ENCODE assay signal across 7 cellular contexts in genomic region chr18:32552421-32553030, GRCh38.
DNase-seq lines count a peak whose midpoint lies in the region; TF ChIP-seq lines count a peak whose summit lies in the region.

No MANE protein-coding gene starts in this region.

- H3F3A ChIP-seq in SU-DHL-6 (ENCODE audit: insufficient read depth): no peaks in the 10 kb centered on the region

- H3K9me2 ChIP-seq in SU-DHL-6 (replicated peaks; ENCODE audit: insufficient read depth, low read length): no peaks in the 10 kb centered on the region

- H3K9me3 ChIP-seq in SU-DHL-6 (ENCODE audit: insufficient read depth, low read length): no peaks in the 10 kb centered on the region

- no peaks in the 10 kb centered on the region for H3K79me2 ChIP-seq in SU-DHL-6 (ENCODE audit: insufficient read depth, low read length)

- no peak overlapping the region for H3K4me2 ChIP-seq in SU-DHL-6 (ENCODE audit: low read depth, low read length, poor library complexity, severe bottlenecking)

- H3K4me3 ChIP-seq in HFF-Myc (replicated peaks; ENCODE audit: low read depth, low read length): no peak overlapping the region
- no peak overlapping the region for H3K4me3 ChIP-seq in SU-DHL-6 (ENCODE audit: insufficient read depth, low read length, poor library complexity, severe bottlenecking)

- TF ChIP-seq CTCF in GM13976 (IDR thresholded peaks at IDR 0.05; ENCODE audit: borderline replicate concordance, control extremely low read depth, extremely low read depth, insufficient read depth, missing control alignments) (peak; percentile 65), HFF-Myc (IDR thresholded peaks at IDR 0.05; ENCODE audit: low read depth, low read length, missing control alignments) (peak; percentile 60), SU-DHL-6 (IDR thresholded peaks at IDR 0.05; ENCODE audit: insufficient read depth, low read length, poor library complexity, severe bottlenecking) (peak; percentile 72)

- H2AFZ ChIP-seq in SU-DHL-6 (ENCODE audit: low read depth, low read length, severe bottlenecking): no peak overlapping the region

- in situ Hi-C loops in GM13976 (cut with MboI; ENCODE audit: low sequenced_read_pairs, unreplicated experiment): loop anchor here (10.0 kb wide), 1 partner anchor 388 kb away; no protein-coding TSS in a partner anchor

- no peak overlapping the region for H3K27ac ChIP-seq in SU-DHL-6 (ENCODE audit: low read depth, low read length)

- H3K9ac ChIP-seq in SU-DHL-6 (ENCODE audit: low read length): no peak overlapping the region

- DNase-seq in GM13976 (ENCODE audit: low spot score) (peak; percentile 78), HFF-Myc (ENCODE audit: extremely low read depth, low read depth) (peak; percentile 24), MV-4-11 (lab: John Stamatoyannopoulos, UW) (peak; percentile 30), amniotic epithelial cell (ENCODE audit: low read depth) (peak; percentile 68), hippocampal formation (lab: John Stamatoyannopoulos, UW) (peak; percentile 22 to 32)
- peak; percentile 39 for DNase-seq in stimulated activated CD4-positive, alpha-beta T cell treated with anti-CD3 and anti-CD28 coated beads, Interleukin-12 subunit alpha, Interleukin-12 subunit beta, amount 100 ng/mL, for 4 hours

- H3K36me3 ChIP-seq in SU-DHL-6 (ENCODE audit: low read length): no peaks in the 10 kb centered on the region

- H4K20me1 ChIP-seq in SU-DHL-6 (ENCODE audit: low read depth, low read length): no peaks in the 10 kb centered on the region

- H3K27me3 ChIP-seq in SU-DHL-6 (ENCODE audit: low read length): no peaks in the 10 kb centered on the region

Comparison
In these comparisons a context has a peak if more than half of its experiments do, and no peak if none do; other contexts are left out.
1. DNase-seq: peak in every context shown above with its lines; median percentile 78 in GM13976; 68 in amniotic epithelial cell; 39 in stimulated activated CD4-positive, alpha-beta T cell treated with anti-CD3 and anti-CD28 coated beads, Interleukin-12 subunit alpha, Interleukin-12 subunit beta, amount 100 ng/mL, for 4 hours; 30 in MV-4-11; 27 in hippocampal formation; 24 in HFF-Myc.